29 cellular contexts compared by ENCODE assay signal in the genomic region with DNA sequence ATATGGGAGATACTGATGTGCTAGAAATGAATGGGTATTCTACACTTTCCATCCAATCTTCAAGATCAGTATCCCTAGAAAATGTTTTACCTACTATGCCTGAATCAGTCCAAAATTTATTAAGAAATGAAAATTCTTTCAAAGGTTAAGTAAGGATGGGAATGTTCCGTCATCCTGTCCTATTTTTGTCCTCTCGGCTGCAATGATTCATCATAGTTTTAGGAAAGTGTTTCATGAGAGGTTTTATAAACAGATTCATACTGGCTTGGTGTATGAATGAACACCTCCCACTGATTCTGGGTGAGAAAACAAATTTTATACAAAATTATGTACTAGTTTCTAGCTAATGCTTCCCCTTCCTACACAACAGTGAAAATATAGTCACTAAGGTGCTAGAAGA.
DNase-seq lines count a peak whose midpoint lies in the region; ATAC-seq and TF ChIP-seq lines count a peak whose summit lies in the region.
"Had no signal": no experiment of that assay in that cellular context is flagged by ENCODE, and none has a peak within 500 bp of the region (broad histone marks: within the 10 kb centered on the region; RNA-seq: fewer than 3 reads in every experiment).

No MANE protein-coding gene starts in this region.

- H3K4me3 Mint-ChIP-seq in activated T-cell treated with anti-CD3 and anti-CD28 coated beads, Interleukin-2, amount 50 U/mL, for 4 hours, result no peak overlapping the region
- H3K4me3 Mint-ChIP-seq: activated CD8-positive, alpha-beta T cell treated with anti-CD3 and anti-CD28 coated beads for 36 hours; activated naive CD8-positive, alpha-beta T cell; neural progenitor cell; T-helper 1 cell treated with Interleukin-12 subunit alpha and Interleukin-12 subunit beta and Interleukin-4 antibody, amounts not matched to agents 30 μg/mL and 1 μg/mL, for 36 hours had no signal

- TF ChIP-seq CTCF in choroid plexus epithelial cell (conservative IDR thresholded peaks at IDR 0.05; ENCODE audit: low read depth, low read length) (no peak), Peyer's patch (IDR thresholded peaks at IDR 0.05) (no peak)

- no peaks in the 10 kb centered on the region for H3K36me3 ChIP-seq in Peyer's patch
- H3K36me3 ChIP-seq: ascending aorta, esophagus squamous epithelium, neural progenitor cell, spleen, transverse colon had no signal

- no peak for TF ChIP-seq POLR2A in Peyer's patch (IDR thresholded peaks at IDR 0.05)

- H3K27me3 ChIP-seq in Peyer's patch, result no peaks in the 10 kb centered on the region
- H3K27me3 ChIP-seq: ascending aorta, esophagus squamous epithelium, neural progenitor cell, spleen, transverse colon had no signal

- no peak overlapping the region for H3K27ac ChIP-seq in Peyer's patch
- H3K27ac ChIP-seq: A549, ascending aorta, esophagus squamous epithelium, neural progenitor cell, parathyroid adenoma, spleen, transverse colon had no signal

- H3K9me3 ChIP-seq in Peyer's patch, result no peaks in the 10 kb centered on the region
- H3K9me3 ChIP-seq: A549, ascending aorta, Caco-2, esophagus squamous epithelium, SK-N-SH, spleen, transverse colon had no signal

- H3K4me1 Mint-ChIP-seq in activated T-cell treated with anti-CD3 and anti-CD28 coated beads, Interleukin-2, amount 50 U/mL, for 4 hours (ENCODE audit: low read depth), result no peaks in the 10 kb centered on the region
- H3K4me1 Mint-ChIP-seq: neural progenitor cell had no signal

- H3K4me1 ChIP-seq in Peyer's patch, result no peaks in the 10 kb centered on the region
- H3K4me1 ChIP-seq: A549, ascending aorta, Caco-2, esophagus squamous epithelium, neural progenitor cell, parathyroid adenoma, spleen, transverse colon had no signal

- DNase-seq in AG08395 (ENCODE audit: low spot score) (peak; percentile 7), GM04504 (ENCODE audit: low read depth) (peak; percentile 10), choroid plexus epithelial cell (ENCODE audit: low read depth) (peak; percentile 58), iris pigment epithelial cell (ENCODE audit: low read depth) (peak; percentile 37), NCI-H510A treated with DMSO at 0.1 percent for 48 hours (lab: John Stamatoyannopoulos, UW) (no peak), hypothalamus (lab: John Stamatoyannopoulos, UW) (no peak), Peyer's patch (no peak)
- DNase-seq in activated T-cell treated with anti-CD3 and anti-CD28 coated beads, Interleukin-2, amount 50 U/mL, for 4 hours, result no peak
- DNase-seq: activated CD4-positive, CD25-positive, alpha-beta regulatory T cell treated with anti-CD3 and anti-CD28 coated beads, Interleukin-2, amount 50 U/mL, for 72 hours; activated CD8-positive, alpha-beta T cell treated with anti-CD3 and anti-CD28 coated beads for 36 hours; C1 segment of cervical spinal cord; Caco-2; central memory CD4-positive, alpha-beta T cell; dermis blood vessel endothelial cell; esophagus squamous epithelium; head of caudate nucleus; NCI-H1092; NCI-H1930; NCI-H526 treated with DMSO at 0.1 percent for 48 hours; SK-N-SH; spleen; transverse colon had no signal

- H3K36me3 Mint-ChIP-seq in activated T-cell treated with anti-CD3 and anti-CD28 coated beads, Interleukin-2, amount 50 U/mL, for 4 hours (ENCODE audit: insufficient read depth), result no peaks in the 10 kb centered on the region
- H3K36me3 Mint-ChIP-seq: activated naive CD8-positive, alpha-beta T cell; neural progenitor cell had no signal

- H3K4me3 ChIP-seq in choroid plexus epithelial cell (ENCODE audit: low read depth, low read length) (no peak overlapping the region), Peyer's patch (no peak overlapping the region)
- H3K4me3 ChIP-seq: A549, ascending aorta, esophagus squamous epithelium, neural progenitor cell, spleen, transverse colon had no signal

- no peak for ATAC-seq in activated T-cell treated with anti-CD3 and anti-CD28 coated beads, Interleukin-2, amount 50 U/mL, for 4 hours
- ATAC-seq: A549; activated CD8-positive, alpha-beta T cell treated with anti-CD3 and anti-CD28 coated beads for 36 hours had no signal

- no peaks in the 10 kb centered on the region for H3K9me3 Mint-ChIP-seq in activated T-cell treated with anti-CD3 and anti-CD28 coated beads, Interleukin-2, amount 50 U/mL, for 4 hours
- H3K9me3 Mint-ChIP-seq: activated CD8-positive, alpha-beta T cell treated with anti-CD3 and anti-CD28 coated beads for 36 hours; activated T-helper 2 cell treated with anti-CD3 and anti-CD28 coated beads, Interferon-gamma antibody, Interleukin-2, Interleukin-4, amounts not matched to agents 10 μg/mL and 5 μg/mL and 100 μg/mL, durations not matched to agents 14 hours and 24 hours and 36 hours; neural progenitor cell; T-helper 1 cell treated with Interleukin-12 subunit alpha and Interleukin-12 subunit beta and Interleukin-4 antibody, amounts not matched to agents 30 μg/mL and 1 μg/mL, for 36 hours had no signal

- H3K27me3 Mint-ChIP-seq in activated T-cell treated with anti-CD3 and anti-CD28 coated beads, Interleukin-2, amount 50 U/mL, for 4 hours (ENCODE audit: low read depth), result no peaks in the 10 kb centered on the region
- H3K27me3 Mint-ChIP-seq: activated CD8-positive, alpha-beta T cell treated with anti-CD3 and anti-CD28 coated beads for 36 hours; activated naive CD8-positive, alpha-beta T cell had no signal

Comparison
In these comparisons a context has a peak if more than half of its experiments do, and no peak if none do; other contexts are left out.
1. DNase-seq: peak in AG08395 (single experiment), GM04504 (single experiment), choroid plexus epithelial cell (single experiment) and iris pigment epithelial cell (single experiment); none in NCI-H510A treated with DMSO at 0.1 percent for 48 hours (single experiment), hypothalamus (0 of 51), activated T-cell treated with anti-CD3 and anti-CD28 coated beads, Interleukin-2, amount 50 U/mL, for 4 hours (single experiment) and Peyer's patch (0 of 3).